ENCODE assay signal across 8 cellular contexts in genomic region chr2:112626604-112627059, GRCh38. TPM values are rescaled to one million over a fixed set of nuclear protein-coding genes. Genes with fewer than 3 reads are reported as not detected.
DNase-seq lines count a peak whose midpoint lies in the region; ATAC-seq and TF ChIP-seq lines count a peak whose summit lies in the region.

No MANE protein-coding gene starts in this region.

- peak overlapping the region; percentile 72 for H3K4me3 Mint-ChIP-seq in activated naive CD4-positive, alpha-beta T cell treated with anti-CD3 and anti-CD28 coated beads, Interleukin-2, amount 50 U/mL, for 24 hours

- no peak overlapping the region for H3K4ac ChIP-seq in trophoblast cell (ENCODE audit: low read depth, low read length)

- H3K14ac ChIP-seq in trophoblast cell (ENCODE audit: low read length): no peak overlapping the region

- H3K36me3 Mint-ChIP-seq in activated naive CD4-positive, alpha-beta T cell treated with anti-CD3 and anti-CD28 coated beads, Interleukin-2, amount 50 U/mL, for 24 hours: no peaks in the 10 kb centered on the region

- no peak overlapping the region for H2AK5ac ChIP-seq in trophoblast cell (ENCODE audit: low read length)

- no peaks in the 10 kb centered on the region for H3K9me3 Mint-ChIP-seq in activated naive CD4-positive, alpha-beta T cell treated with anti-CD3 and anti-CD28 coated beads, Interleukin-2, amount 50 U/mL, for 24 hours

- DNase-seq in GM10266 (ENCODE audit: extremely low spot score) (peak; percentile 62), SJSA1 (ENCODE audit: low read depth in 1 of 2, low spot score in 2 of 2) (peak; percentile 73 to 79), globus pallidus (ENCODE audit: low spot score) (peak; percentile 71), trophoblast cell (peak in 1 of 2 donors; percentile 49)

- peak overlapping the region; percentile 59 for H3K27ac Mint-ChIP-seq in activated naive CD4-positive, alpha-beta T cell treated with anti-CD3 and anti-CD28 coated beads, Interleukin-2, amount 50 U/mL, for 24 hours

- peak; percentile 92 for TF ChIP-seq CTCF in GM10266 (IDR thresholded peaks at IDR 0.05; ENCODE audit: control insufficient read depth, insufficient read depth, low read depth, missing control alignments)

- H2BK12ac ChIP-seq in trophoblast cell (ENCODE audit: low read length): no peak overlapping the region

- peaks cover 7% of the 10 kb centered on the region for H3K79me1 ChIP-seq in trophoblast cell (ENCODE audit: low read length)

- H3K79me2 ChIP-seq in trophoblast cell (ENCODE audit: control insufficient read depth, insufficient read depth, low read length, poor library complexity): no peaks in the 10 kb centered on the region

- H3K36me3 ChIP-seq in SJSA1 (no peaks in the 10 kb centered on the region), trophoblast cell (ENCODE audit: control insufficient read depth in 1 of 2, insufficient read depth in 2 of 2, low read length in 2 of 2) (no peaks in the 10 kb centered on the region), urinary bladder (ENCODE audit: insufficient read depth) (no peaks in the 10 kb centered on the region)

- H3K4me3 ChIP-seq in SJSA1: no peak overlapping the region
- no peak overlapping the region for H3K4me3 ChIP-seq in trophoblast cell (ENCODE audit: low read depth, low read length)
- H3K4me3 ChIP-seq in urinary bladder (ENCODE audit: low read depth, low read length): no peak overlapping the region

- H3K18ac ChIP-seq in trophoblast cell (ENCODE audit: low read length): no peak overlapping the region

- H2BK5ac ChIP-seq in trophoblast cell (ENCODE audit: low read depth, low read length, poor library complexity): peak overlapping the region; percentile 6

- H2BK120ac ChIP-seq in trophoblast cell (ENCODE audit: insufficient read depth, low read length, poor library complexity): no peak overlapping the region

- H3K4me1 Mint-ChIP-seq in activated naive CD4-positive, alpha-beta T cell treated with anti-CD3 and anti-CD28 coated beads, Interleukin-2, amount 50 U/mL, for 24 hours: peaks cover 75% of the 10 kb centered on the region

- peak overlapping the region; percentile 51 for H3K27ac ChIP-seq in SJSA1
- H3K27ac ChIP-seq in trophoblast cell (ENCODE audit: low read depth, low read length): no peak overlapping the region
- peak overlapping the region; percentile 63 for H3K27ac ChIP-seq in urinary bladder (ENCODE audit: low read depth)

- no peak overlapping the region for H4K12ac ChIP-seq in trophoblast cell (ENCODE audit: low read depth, low read length)

- H3K27me3 Mint-ChIP-seq in activated naive CD4-positive, alpha-beta T cell treated with anti-CD3 and anti-CD28 coated beads, Interleukin-2, amount 50 U/mL, for 24 hours: no peaks in the 10 kb centered on the region

- no peak overlapping the region for H3K23ac ChIP-seq in trophoblast cell (ENCODE audit: low read length)

- WGBS in trophoblast cell (ENCODE audit: extremely low coverage, insufficient coverage, insufficient read length): no CpG with 5 or more reads among the region's 7 CpGs
- WGBS in urinary bladder: 12% methylated on average over 7 of the region's 7 CpGs

- ATAC-seq in HG03378 (IDR thresholded peaks at IDR 0.05; ENCODE audit: unreplicated experiment): no peak

- no peak overlapping the region for H2AFZ ChIP-seq in trophoblast cell (ENCODE audit: insufficient read depth, low read length, poor library complexity)

- peak; percentile 89 for TF ChIP-seq RAD21 in Ishikawa (IDR thresholded peaks at IDR 0.05; ENCODE audit: low read depth)

- H3K9ac ChIP-seq in trophoblast cell (ENCODE audit: low read length): no peak overlapping the region

- no peaks in the 10 kb centered on the region for H3K27me3 ChIP-seq in SJSA1 (replicated peaks)
- no peaks in the 10 kb centered on the region for H3K27me3 ChIP-seq in trophoblast cell (ENCODE audit: insufficient read depth, low read length)

- H3K4me1 ChIP-seq in SJSA1 (replicated peaks) (peaks cover 77% of the 10 kb centered on the region), trophoblast cell (ENCODE audit: control insufficient read depth in 1 of 2, insufficient read depth in 2 of 2, low read length in 2 of 2) (peaks cover 18 to 20% of the 10 kb centered on the region in 2 experiments), urinary bladder (ENCODE audit: insufficient read depth) (no peaks in the 10 kb centered on the region)

- H3K9me3 ChIP-seq in SJSA1 (replicated peaks) (no peaks in the 10 kb centered on the region), trophoblast cell (ENCODE audit: insufficient read depth, low read depth, low read length) (no peaks in the 10 kb centered on the region)

- no peak for TF ChIP-seq EP300 in Ishikawa (IDR thresholded peaks at IDR 0.05; ENCODE audit: borderline replicate concordance)

- peak overlapping the region; percentile 26 for H4K91ac ChIP-seq in trophoblast cell (ENCODE audit: low read depth, low read length)

- H3K4me2 ChIP-seq in trophoblast cell (ENCODE audit: low read length): no peak overlapping the region

- no peak overlapping the region for H4K8ac ChIP-seq in trophoblast cell (ENCODE audit: low read depth, low read length)

TF ChIP-seq in Ishikawa, 13 proteins besides CTCF, POLR2A, EP300 and RAD21:
- TF ChIP-seq YY1 (IDR thresholded peaks at IDR 0.05; ENCODE audit: low read depth) (peak; percentile 73), TEAD4 (IDR thresholded peaks at IDR 0.05) (no peak)

RNA-seq across cellular contexts. Expression of gene SLC20A1, which starts 19.1 kb away (rescaled TPM):
- 47.4 and 48.3 TPM in 2 replicates for total RNA-seq in SJSA1 (2014; rRNA removed; shearing (Covaris generic))
- polyA plus RNA-seq in trophoblast cell (2013): 25.1 and 26.0 TPM in 2 replicates
- total RNA-seq in urinary bladder: 59.7 TPM
- 19.6 TPM for polyA plus RNA-seq in urinary bladder

RNA-seq across cellular contexts. Expression of gene CHCHD5, which starts 42.2 kb away (rescaled TPM):
- total RNA-seq in SJSA1 (2014; rRNA removed; shearing (Covaris generic)): 4.9 and 14.2 TPM in 2 replicates
- polyA plus RNA-seq in trophoblast cell (2013): 17.5 and 20.8 TPM in 2 replicates
- 3.4 TPM for total RNA-seq in urinary bladder
- 46.0 TPM for polyA plus RNA-seq in urinary bladder
